ENCODE assay signal across 22 cellular contexts in the genomic region with DNA sequence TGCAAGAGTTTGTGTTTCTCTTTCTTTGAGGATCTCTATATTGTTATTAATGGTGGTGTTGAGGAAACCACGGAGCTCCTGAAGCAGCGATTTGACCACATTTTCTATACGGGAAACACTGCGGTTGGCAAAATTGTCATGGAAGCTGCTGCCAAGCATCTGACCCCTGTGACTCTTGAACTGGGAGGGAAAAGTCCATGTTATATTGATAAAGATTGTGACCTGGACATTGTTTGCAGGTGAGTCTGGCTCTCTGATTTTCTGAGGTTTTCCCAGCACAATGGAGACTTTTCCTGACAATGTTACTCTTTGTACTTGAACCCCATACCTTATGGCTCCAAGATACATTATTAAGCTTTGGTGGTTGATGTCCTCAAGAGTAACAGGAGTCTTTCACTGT.
"Had no signal": no experiment of that assay in that cellular context is flagged by ENCODE, and none has a peak within 500 bp of the region (broad histone marks: within the 10 kb centered on the region; RNA-seq: fewer than 3 reads in every experiment).

No MANE protein-coding gene starts in this region.

- H3K9me3 ChIP-seq: ovary, psoas muscle, right atrium auricular region, transverse colon, uterus had no signal

- DNase-seq: activated CD4-positive, alpha-beta T cell treated with anti-CD3 and anti-CD28 coated beads, Interleukin-2, amount 10 ng/mL, durations not matched to agents 7 days and 5 days; activated CD4-positive, CD25-positive, alpha-beta regulatory T cell treated with anti-CD3 and anti-CD28 coated beads, Interleukin-2, amount 50 U/mL, for 72 hours; activated CD8-positive, alpha-beta memory T cell treated with anti-CD3 and anti-CD28 coated beads for 24 hours; activated CD8-positive, alpha-beta memory T cell treated with anti-CD3 and anti-CD28 coated beads, Interleukin-2, amount 50 U/mL, for 4 hours; activated naive CD4-positive, alpha-beta T cell; activated T-cell treated with anti-CD3 and anti-CD28 coated beads, Interleukin-2, amount 50 U/mL, for 24 hours; effector memory CD4-positive, alpha-beta T cell; foreskin keratinocyte; kidney glomerular epithelial cell; left ventricle myocardium inferior; midbrain; natural killer cell; ovary; psoas muscle; stimulated activated CD4-positive, alpha-beta T cell treated with anti-CD3 and anti-CD28 coated beads, Interleukin-1b, Interleukin-23, amount 100 ng/mL, for 48 hours; stimulated activated naive CD8-positive, alpha-beta T cell treated with anti-CD3 and anti-CD28 coated beads, Interleukin-15, amount 100 ng/mL, for 72 hours; T-helper 17 cell; transverse colon; uterus had no signal

- H3K27ac ChIP-seq: foreskin keratinocyte, left ventricle myocardium inferior, ovary, psoas muscle, right atrium auricular region, transverse colon, uterus had no signal

- H3K36me3 ChIP-seq: ovary, uterus had no signal

- ATAC-seq: foreskin keratinocyte; psoas muscle; stimulated activated naive CD8-positive, alpha-beta T cell treated with anti-CD3 and anti-CD28 coated beads, Interleukin-15, amount 100 ng/mL, for 72 hours; T-helper 17 cell had no signal

- H3K4me3 ChIP-seq: left ventricle myocardium inferior, ovary, psoas muscle, right atrium auricular region, transverse colon, uterus had no signal

- FAIRE-seq: astrocyte, colon had no signal

- H3K27me3 ChIP-seq: foreskin keratinocyte, ovary, right atrium auricular region, transverse colon, uterus had no signal
